31 cellular contexts compared by ENCODE assay signal in the genomic region with DNA sequence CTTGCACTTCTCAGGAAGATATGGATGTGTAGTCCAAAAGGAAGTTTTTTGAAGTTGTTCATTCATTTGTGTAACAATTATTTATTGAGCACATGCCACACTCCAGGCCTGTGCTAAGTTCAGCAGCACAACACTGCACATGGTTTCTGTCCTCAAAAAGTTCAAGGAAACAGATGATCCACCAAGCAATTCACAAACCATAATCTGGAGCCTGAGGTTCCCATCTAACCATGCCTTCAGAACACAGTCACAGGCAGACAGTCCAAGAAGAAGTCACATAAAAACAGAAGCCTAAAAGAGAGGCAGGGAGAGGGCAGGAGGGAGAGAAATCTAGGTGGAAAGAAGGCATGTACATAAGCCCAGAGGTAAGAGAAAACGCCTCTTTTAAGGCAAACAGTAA. TPM values are rescaled to one million over a fixed set of nuclear protein-coding genes. Genes with fewer than 3 reads are reported as not detected.
DNase-seq lines count a peak whose midpoint lies in the region; ATAC-seq, FAIRE-seq and TF ChIP-seq lines count a peak whose summit lies in the region.
"Had no signal": no experiment of that assay in that cellular context is flagged by ENCODE, and none has a peak within 500 bp of the region (broad histone marks: within the 10 kb centered on the region; RNA-seq: fewer than 3 reads in every experiment).

No MANE protein-coding gene starts in this region.

- H3K9me3 ChIP-seq in CD4-positive, alpha-beta T cell (ENCODE audit: control insufficient read depth, low read length) = no peaks in the 10 kb centered on the region
- H3K9me3 ChIP-seq in Peyer's patch (no peaks in the 10 kb centered on the region), small intestine (ENCODE audit: control insufficient read depth, low read depth) (no peaks in the 10 kb centered on the region), gastrocnemius medialis (no peaks in the 10 kb centered on the region)
- H3K9me3 ChIP-seq: A549, esophagus squamous epithelium, SK-N-SH, testis, vagina had no signal

- no peak overlapping the region for H3K4me3 Mint-ChIP-seq in CD4-positive, alpha-beta T cell
- H3K4me3 Mint-ChIP-seq in GM23338 = no peak overlapping the region
- H3K4me3 Mint-ChIP-seq: activated CD4-positive, alpha-beta T cell treated with anti-CD3 and anti-CD28 coated beads for 36 hours; activated CD8-positive, alpha-beta T cell treated with anti-CD3 and anti-CD28 coated beads, Interleukin-2, amount 10 ng/mL, durations not matched to agents 7 days and 5 days; activated naive CD8-positive, alpha-beta T cell; neural progenitor cell had no signal

- 0 out of 2 replicates have a peak overlapping the region, but pooled peaks have one; percentile 14 for H2AFZ ChIP-seq in GM23338
- H2AFZ ChIP-seq: neural progenitor cell had no signal

- no peaks in the 10 kb centered on the region for H3K9me2 ChIP-seq in GM23338 (ENCODE audit: insufficient read depth)
- H3K9me2 ChIP-seq: SK-N-SH had no signal

- TF ChIP-seq POLR2A in Peyer's patch (IDR thresholded peaks at IDR 0.05) (no peak), gastrocnemius medialis (IDR thresholded peaks at IDR 0.05) (no peak)

- no peaks in the 10 kb centered on the region for H3K27me3 Mint-ChIP-seq in CD4-positive, alpha-beta T cell
- no peaks in the 10 kb centered on the region for H3K27me3 Mint-ChIP-seq in GM23338 (ENCODE audit: insufficient read depth, low read depth, poor library complexity)
- H3K27me3 Mint-ChIP-seq: activated CD4-positive, alpha-beta T cell treated with anti-CD3 and anti-CD28 coated beads for 36 hours; activated naive CD8-positive, alpha-beta T cell had no signal

- H3K4me1 ChIP-seq in GM23338 (ENCODE audit: insufficient read depth) (no peaks in the 10 kb centered on the region), Peyer's patch (peaks cover 0 to 23% (median 7%) of the 10 kb centered on the region in 4 donors), small intestine (ENCODE audit: control insufficient read depth in 2 of 2, insufficient read depth in 1 of 2, low read depth in 1 of 2, low read length in 1 of 2) (no peaks in the 10 kb centered on the region), gastrocnemius medialis (no peaks in the 10 kb centered on the region)
- H3K4me1 ChIP-seq: A549, neural progenitor cell, testis, vagina had no signal

- H3K4me2 ChIP-seq in GM23338 = no peak overlapping the region
- H3K4me2 ChIP-seq: A549, neural progenitor cell, SK-N-SH had no signal

- H3F3A ChIP-seq in GM23338 (replicated peaks; ENCODE audit: low read depth) = no peaks in the 10 kb centered on the region

- H3K36me3 ChIP-seq in GM23338 (ENCODE audit: insufficient read depth) (no peaks in the 10 kb centered on the region), Peyer's patch (no peaks in the 10 kb centered on the region), small intestine (ENCODE audit: control insufficient read depth in 2 of 2, insufficient read depth in 2 of 2, low read length in 2 of 2) (no peaks in the 10 kb centered on the region), gastrocnemius medialis (no peaks in the 10 kb centered on the region)
- H3K36me3 ChIP-seq: esophagus squamous epithelium, neural progenitor cell, vagina had no signal

- peaks cover 35% of the 10 kb centered on the region for H3K36me3 Mint-ChIP-seq in CD4-positive, alpha-beta T cell (ENCODE audit: low read depth)
- H3K36me3 Mint-ChIP-seq in GM23338 (ENCODE audit: low read depth) = no peaks in the 10 kb centered on the region
- H3K36me3 Mint-ChIP-seq: neural progenitor cell had no signal

- no peak for TF ChIP-seq CTCF in CD4-positive, alpha-beta T cell (IDR thresholded peaks at IDR 0.05)
- no peak for TF ChIP-seq CTCF in GM23338 (conservative IDR thresholded peaks at IDR 0.05; ENCODE audit: low read depth in 2 of 2)
- TF ChIP-seq CTCF in Peyer's patch (IDR thresholded peaks at IDR 0.05) = no peak
- no peak for TF ChIP-seq CTCF in gastrocnemius medialis (IDR thresholded peaks at IDR 0.05 in 4 of 5, conservative IDR thresholded peaks at IDR 0.05 in 1 of 5)

- intact Hi-C loops in CD4-positive, alpha-beta T cell (cut with DNase I, micrococcal nuclease) = loop anchor here (5.0 kb wide), 2 partner anchors 72 to 82 kb away; no protein-coding TSS in a partner anchor
- intact Hi-C loops in gastrocnemius medialis (cut with DNase I; ENCODE audit: low total_unique reads) = no loop called here

- H3K4me3 ChIP-seq in GM23338 = no peak overlapping the region
- H3K4me3 ChIP-seq in Peyer's patch = peak overlapping the region; percentile 4 to 51 (median 46)
- peak overlapping the region; percentile 3 to 8 for H3K4me3 ChIP-seq in small intestine (ENCODE audit: low read depth in 1 of 2, low read length in 2 of 2)
- no peak overlapping the region for H3K4me3 ChIP-seq in gastrocnemius medialis
- H3K4me3 ChIP-seq: A549, neural progenitor cell, testis had no signal

- H3K4me1 Mint-ChIP-seq in CD4-positive, alpha-beta T cell (ENCODE audit: low read depth) = peaks cover 30% of the 10 kb centered on the region
- no peaks in the 10 kb centered on the region for H3K4me1 Mint-ChIP-seq in GM23338
- H3K4me1 Mint-ChIP-seq: neural progenitor cell had no signal

- H3K27me3 ChIP-seq in CD4-positive, alpha-beta T cell (ENCODE audit: control insufficient read depth, insufficient read depth, low read length) = no peaks in the 10 kb centered on the region
- H3K27me3 ChIP-seq in GM23338 (ENCODE audit: insufficient read depth) (no peaks in the 10 kb centered on the region), Peyer's patch (no peaks in the 10 kb centered on the region), small intestine (ENCODE audit: control insufficient read depth in 2 of 2, insufficient read depth in 2 of 2, low read length in 2 of 2) (no peaks in the 10 kb centered on the region), gastrocnemius medialis (no peaks in the 10 kb centered on the region)
- H3K27me3 ChIP-seq: neural progenitor cell, testis, vagina had no signal

- in situ Hi-C loops in gastrocnemius medialis (cut with MboI; ENCODE audit: low sequenced_read_pairs in 4 of 4) = no loop called here

- ATAC-seq in CD4-positive, alpha-beta T cell (ENCODE audit: poor library complexity) = no peak
- ATAC-seq in GM23338 (no peak), gastrocnemius medialis (no peak), GM18907 (IDR thresholded peaks at IDR 0.05; ENCODE audit: unreplicated experiment) (no peak)
- ATAC-seq: A549, HepG2, sciatic nerve had no signal

- POLR2A ChIA-PET in CD4-positive, alpha-beta T cell (lab: Charles Lee) = interaction anchor here (1.3 to 5.4 kb wide), 4 partner anchors 26 to 100 kb away, joined by 3 to 49 read pairs (median 4); no protein-coding TSS in a partner anchor

- no peak for FAIRE-seq in small intestine (lab: Jason Lieb, UNC)
- FAIRE-seq: A549, colon, endometrium, HepG2 had no signal

- no peak for DNase-seq in CD4-positive, alpha-beta T cell
- no peak for DNase-seq in GM23338 (ENCODE audit: low spot score)
- DNase-seq in Peyer's patch = no peak
- no peak for DNase-seq in small intestine
- DNase-seq in gastrocnemius medialis = no peak
- DNase-seq in activated gamma-delta T cell treated with Interleukin-2 at 50 U/mL for 16 hours = no peak
- DNase-seq in AML-193 (lab: John Stamatoyannopoulos, UW) = no peak
- DNase-seq: activated CD4-positive, alpha-beta T cell treated with anti-CD3 and anti-CD28 coated beads for 36 hours; activated CD8-positive, alpha-beta T cell treated with anti-CD3 and anti-CD28 coated beads, Interleukin-2, amount 10 ng/mL, durations not matched to agents 7 days and 5 days; aorta; DMS79; esophagus squamous epithelium; GF-D8; GOT3; NCI-H1105; NCI-H1930; NCI-H526; SK-N-SH; stimulated activated CD4-positive, alpha-beta T cell treated with anti-CD3 and anti-CD28 coated beads, Interleukin-15, amount 100 ng/mL, for 24 hours; T-helper 2 cell; testis had no signal

- no peak overlapping the region for H3K27ac Mint-ChIP-seq in CD4-positive, alpha-beta T cell
- H3K27ac Mint-ChIP-seq in GM23338 = no peak overlapping the region
- H3K27ac Mint-ChIP-seq: activated CD4-positive, alpha-beta T cell treated with anti-CD3 and anti-CD28 coated beads for 36 hours; activated CD8-positive, alpha-beta T cell treated with anti-CD3 and anti-CD28 coated beads, Interleukin-2, amount 10 ng/mL, durations not matched to agents 7 days and 5 days; activated naive CD8-positive, alpha-beta T cell; neural progenitor cell had no signal

- H4K20me1 ChIP-seq in GM23338 (replicated peaks; ENCODE audit: insufficient read depth) = no peaks in the 10 kb centered on the region

- H3K27ac ChIP-seq in CD4-positive, alpha-beta T cell (ENCODE audit: low read depth, low read length) = peak overlapping the region; percentile 93
- H3K27ac ChIP-seq in GM23338 (ENCODE audit: low read depth) (no peak overlapping the region), Peyer's patch (peak overlapping the region in 3 of 4 donors; percentile 65 to 88 (median 84)), small intestine (ENCODE audit: low read depth in 1 of 2, low read length in 1 of 2) (peak overlapping the region in 1 of 2 donors; percentile 49), gastrocnemius medialis (no peak overlapping the region)
- H3K27ac ChIP-seq: A549, neural progenitor cell, testis, vagina had no signal

- WGBS in small intestine, 3 donors = 59 to 68% (median 63%) methylated on average over 1 of the region's 1 CpG

- CTCF ChIA-PET in CD4-positive, alpha-beta T cell (lab: Charles Lee) = interaction anchor here (1.2 kb wide), 1 partner anchor 26 kb away, joined by 3 read pairs; no protein-coding TSS in a partner anchor

- no peaks in the 10 kb centered on the region for H3K9me3 Mint-ChIP-seq in CD4-positive, alpha-beta T cell
- no peaks in the 10 kb centered on the region for H3K9me3 Mint-ChIP-seq in GM23338
- H3K9me3 Mint-ChIP-seq: neural progenitor cell had no signal

- H3K79me2 ChIP-seq in GM23338 (replicated peaks; ENCODE audit: insufficient read depth) = no peaks in the 10 kb centered on the region

RNA-seq across cellular contexts. Expression of a gene that starts 1.9 kb away (rescaled TPM):
- 100 to 1,000 TPM; 387 to 395 TPM for total RNA-seq in CD4-positive, alpha-beta T cell
- total RNA-seq in GM23338 (2014; rRNA removed; shearing (Covaris generic)) = 0.45 TPM in 1 of 2 replicates, not detected in the other
- 0.34 and 0.43 TPM in 2 replicates for polyA plus RNA-seq in GM23338 (2016; fragmentation: Nextera tagmentation; extraction: Ambion mirVana)
- total RNA-seq in Peyer's patch = 10 to 100 TPM in 2 of 4 donors, 1 to 10 TPM in 2; 1.4 to 84.2 (median 9.9) TPM
- 10 to 100 TPM in 2 of 3 donors, 1 to 10 TPM in 1; 5.6 to 28.6 (median 12.2) TPM for polyA plus RNA-seq in small intestine
- 1 to 10 TPM in 1 of 4 donors, under 1 TPM in 1, not detected in 2; 0.62 to 1.3 TPM for total RNA-seq in gastrocnemius medialis
- total RNA-seq: HepG2, lung microvascular endothelial cell had no signal
- polyA plus RNA-seq: A549, HepG2, SK-N-SH had no signal

RNA-seq across cellular contexts. Expression of a gene that starts 29.3 kb away (rescaled TPM):
- total RNA-seq in CD4-positive, alpha-beta T cell = under 1 TPM; 0.69 to 0.78 TPM
- not detected in 2 replicates for total RNA-seq in GM23338 (2014; rRNA removed; shearing (Covaris generic))
- polyA plus RNA-seq in GM23338 (2016; fragmentation: Nextera tagmentation; extraction: Ambion mirVana) (0.11 and 0.14 TPM in 2 replicates), small intestine (10 to 100 TPM in 1 of 3 donors, 1 to 10 TPM in 2; 1.8 to 12.2 (median 2.4) TPM)
- total RNA-seq in Peyer's patch (1 to 10 TPM; 2.5 to 3.9 (median 2.7) TPM), gastrocnemius medialis (under 1 TPM in 1 of 4 donors, not detected in 3; 0.81 TPM)
- total RNA-seq: HepG2, lung microvascular endothelial cell had no signal
- polyA plus RNA-seq: HepG2, SK-N-SH had no signal

Comparison
In these comparisons a context has a peak if more than half of its experiments do, and no peak if none do; other contexts are left out.
1. H3K27ac ChIP-seq: peak in CD4-positive, alpha-beta T cell (single experiment) and Peyer's patch (3 of 4); none in GM23338 (single experiment) and gastrocnemius medialis (0 of 4).
2. H3K4me3 ChIP-seq: peak in Peyer's patch (4 of 4) and small intestine (2 of 2); none in GM23338 (single experiment) and gastrocnemius medialis (0 of 4).
3. RNA of a gene that starts 1.9 kb away (total RNA-seq): 387 to 395 TPM in CD4-positive, alpha-beta T cell; 1.4 to 84.2 TPM in Peyer's patch, 0.62 to 1.3 TPM in gastrocnemius medialis and 0.45 TPM in GM23338; every median in the first group is over 4 times any median in the second.